Comparison of ENCODE assay signal across 8 cellular contexts in genomic region chr1:226408285-226409184, GRCh38. TPM values are rescaled to one million over a fixed set of nuclear protein-coding genes. Genes with fewer than 3 reads are reported as not detected.
DNase-seq lines count a peak whose midpoint lies in the region; ATAC-seq and TF ChIP-seq lines count a peak whose summit lies in the region.

No MANE protein-coding gene starts in this region.

- TF ChIP-seq POLR2A in right lobe of liver (IDR thresholded peaks at IDR 0.05) = no peak

- CTCF ChIA-PET in activated CD8-positive, alpha-beta memory T cell treated with anti-CD3 and anti-CD28 coated beads, Interleukin-2, amount 10 ng/mL, durations not matched to agents 7 days and 5 days (lab: Charles Lee) = interaction anchor here (0.6 to 6.6 kb wide), 31 partner anchors 8 to 1756 kb away, joined by 3 to 76 read pairs (median 5); partner anchors contain the start of genes LIN9 and STUM

- H3K27me3 Mint-ChIP-seq in activated CD8-positive, alpha-beta memory T cell treated with anti-CD3 and anti-CD28 coated beads, Interleukin-2, amount 10 ng/mL, durations not matched to agents 7 days and 5 days = peaks cover 7% of the 10 kb centered on the region

- TF ChIP-seq CTCF in astrocyte of the cerebellum (IDR thresholded peaks at IDR 0.05; ENCODE audit: low read depth, low read length, missing control alignments) = no peak
- peak in 1 of 4 donors; percentile 3 for TF ChIP-seq CTCF in right lobe of liver (IDR thresholded peaks at IDR 0.05)

- peaks cover 7% of the 10 kb centered on the region for H3K36me3 Mint-ChIP-seq in activated CD8-positive, alpha-beta memory T cell treated with anti-CD3 and anti-CD28 coated beads, Interleukin-2, amount 10 ng/mL, durations not matched to agents 7 days and 5 days

- in situ Hi-C loops in astrocyte of the cerebellum (cut with HindIII; ENCODE audit: low sequenced_read_pairs) = no loop called here

- WGBS in right lobe of liver (ENCODE audit: insufficient coverage, low coverage, low lambda C conversion rate, missing lambda C conversion rate) = 72% methylated on average over 18 of the region's 25 CpGs
- 81% methylated on average over 25 of the region's 25 CpGs for WGBS in thymus

- peak overlapping the region; percentile 47 for H3K4me3 ChIP-seq in astrocyte of the cerebellum (ENCODE audit: low read depth, low read length)
- H3K4me3 ChIP-seq in right lobe of liver = peak overlapping the region; percentile 13 to 94 (median 75)
- peak overlapping the region; percentile 80 for H3K4me3 ChIP-seq in thymus (ENCODE audit: low read length)

- H3K27me3 ChIP-seq in right lobe of liver (no peaks in the 10 kb centered on the region), thymus (ENCODE audit: control insufficient read depth, insufficient read depth) (no peaks in the 10 kb centered on the region)

- DNase-seq in activated CD8-positive, alpha-beta memory T cell treated with anti-CD3 and anti-CD28 coated beads, Interleukin-2, amount 10 ng/mL, durations not matched to agents 7 days and 5 days = peak; percentile 46
- DNase-seq in activated CD8-positive, alpha-beta memory T cell treated with anti-CD3 and anti-CD28 coated beads for 24 hours = no peak
- no peak for DNase-seq in astrocyte of the cerebellum (ENCODE audit: low read depth)
- DNase-seq in right lobe of liver = peak in 2 of 3 donors; percentile 50 to 63
- DNase-seq in H4 (ENCODE audit: low spot score) = no peak
- DNase-seq in SW480 (ENCODE audit: low spot score) = no peak
- no peak for DNase-seq in MV-4-11 (lab: John Stamatoyannopoulos, UW)

- H3K4me1 Mint-ChIP-seq in activated CD8-positive, alpha-beta memory T cell treated with anti-CD3 and anti-CD28 coated beads, Interleukin-2, amount 10 ng/mL, durations not matched to agents 7 days and 5 days = peaks cover 30% of the 10 kb centered on the region

- no peaks in the 10 kb centered on the region for H3K9me3 Mint-ChIP-seq in activated CD8-positive, alpha-beta memory T cell treated with anti-CD3 and anti-CD28 coated beads, Interleukin-2, amount 10 ng/mL, durations not matched to agents 7 days and 5 days (ENCODE audit: low read depth)

- H3K4me1 ChIP-seq in right lobe of liver (peaks cover 0 to 32% (median 11%) of the 10 kb centered on the region in 4 donors), thymus (ENCODE audit: control insufficient read depth, insufficient read depth, low read length) (peaks cover 11% of the 10 kb centered on the region)

- no peak for ATAC-seq in activated CD8-positive, alpha-beta memory T cell treated with anti-CD3 and anti-CD28 coated beads, Interleukin-2, amount 10 ng/mL, durations not matched to agents 7 days and 5 days
- peak in 1 of 4 donors; percentile 1 for ATAC-seq in right lobe of liver

- H3K4me3 Mint-ChIP-seq in activated CD8-positive, alpha-beta memory T cell treated with anti-CD3 and anti-CD28 coated beads, Interleukin-2, amount 10 ng/mL, durations not matched to agents 7 days and 5 days = peak overlapping the region; percentile 99

- H3K27ac ChIP-seq in right lobe of liver = peak overlapping the region; percentile 58 to 66 (median 58)
- H3K27ac ChIP-seq in thymus (ENCODE audit: low read depth) = no peak overlapping the region

- intact Hi-C loops in right lobe of liver (cut with DNase I) = no loop called here

- H3K36me3 ChIP-seq in right lobe of liver = no peaks in the 10 kb centered on the region
- no peaks in the 10 kb centered on the region for H3K36me3 ChIP-seq in thymus (ENCODE audit: control insufficient read depth, insufficient read depth)

- H3K27ac Mint-ChIP-seq in activated CD8-positive, alpha-beta memory T cell treated with anti-CD3 and anti-CD28 coated beads, Interleukin-2, amount 10 ng/mL, durations not matched to agents 7 days and 5 days = peak overlapping the region; percentile 73

- no peaks in the 10 kb centered on the region for H3K9me3 ChIP-seq in right lobe of liver
- H3K9me3 ChIP-seq in thymus (ENCODE audit: control insufficient read depth) = no peaks in the 10 kb centered on the region

RNA-seq across cellular contexts. Expression of gene PARP1, which starts 0.6 kb away (rescaled TPM):
- total RNA-seq in activated CD8-positive, alpha-beta memory T cell treated with anti-CD3 and anti-CD28 coated beads, Interleukin-2, amount 10 ng/mL, durations not matched to agents 7 days and 5 days = 100 to 1,000 TPM; 185 to 207 TPM
- total RNA-seq in right lobe of liver = 10 to 100 TPM; 38.2 to 74.3 (median 60.1) TPM
- 36.7 TPM for polyA plus RNA-seq in thymus
- total RNA-seq in H4 (2014; rRNA removed; shearing (Covaris generic)) = 234 and 256 TPM in 2 replicates

Comparison
In these comparisons a context has a peak if more than half of its experiments do, and no peak if none do; other contexts are left out.
1. DNase-seq: peak in activated CD8-positive, alpha-beta memory T cell treated with anti-CD3 and anti-CD28 coated beads, Interleukin-2, amount 10 ng/mL, durations not matched to agents 7 days and 5 days (single experiment) and right lobe of liver (2 of 3); none in activated CD8-positive, alpha-beta memory T cell treated with anti-CD3 and anti-CD28 coated beads for 24 hours (single experiment), astrocyte of the cerebellum (single experiment), H4 (single experiment), SW480 (single experiment) and MV-4-11 (single experiment).
2. Peak in every context shown above with its lines, with median percentiles within 50 percentile points of each other: H3K4me3 ChIP-seq.